21 cellular contexts compared by ENCODE assay signal in genomic region chr13:106145070-106145469, GRCh38.
DNase-seq lines count a peak whose midpoint lies in the region; ATAC-seq, FAIRE-seq and TF ChIP-seq lines count a peak whose summit lies in the region.
"Had no signal": no experiment of that assay in that cellular context is flagged by ENCODE, and none has a peak within 500 bp of the region (broad histone marks: within the 10 kb centered on the region; RNA-seq: fewer than 3 reads in every experiment).

No MANE protein-coding gene starts in this region.

- no peak for FAIRE-seq in keratinocyte (lab: Jason Lieb, UNC)
- FAIRE-seq: D721Med, HepG2 had no signal

- H3K4me2 ChIP-seq in GM23338, result no peak overlapping the region
- H3K4me2 ChIP-seq in PC-9, result peak overlapping the region; percentile 52
- H3K4me2 ChIP-seq in keratinocyte (ENCODE audit: control insufficient read depth, extremely low read depth, insufficient read depth, low read depth, low read length), result peak overlapping the region; percentile 70
- no peak overlapping the region for H3K4me2 ChIP-seq in smooth muscle cell

- CTCF ChIA-PET in PC-9 (lab: Charles Lee), result no interaction called here

- H3K36me3 Mint-ChIP-seq in GM23338 (ENCODE audit: low read depth), result peaks cover 11% of the 10 kb centered on the region; the same call in 1 of the 3 replicates
- no peaks in the 10 kb centered on the region for H3K36me3 Mint-ChIP-seq in nephron progenitor cell (ENCODE audit: low read depth)

- no peak for ATAC-seq in GM23338
- ATAC-seq in stimulated activated naive CD8-positive, alpha-beta T cell treated with anti-CD3 and anti-CD28 coated beads, Interleukin-15, Interleukin-2, amounts not matched to agents 100 U/mL and 50 U/mL, for 24 hours, result no peak
- ATAC-seq: HepG2 had no signal

- 75% methylated on average over 1 of the region's 1 CpG for WGBS in smooth muscle cell (ENCODE audit: low lambda C conversion rate)

- no peak overlapping the region for H3K9ac ChIP-seq in keratinocyte (ENCODE audit: control insufficient read depth, extremely low read depth, insufficient read depth, low read length)
- H3K9ac ChIP-seq in smooth muscle cell (ENCODE audit: low read depth), result no peak overlapping the region
- H3K9ac ChIP-seq: GM23248 had no signal

- H3K4me1 Mint-ChIP-seq in GM23338 (peaks cover 46% of the 10 kb centered on the region), nephron progenitor cell (peaks cover 32% of the 10 kb centered on the region)

- H3K27me3 Mint-ChIP-seq in GM23338 (ENCODE audit: insufficient read depth, low read depth, poor library complexity) (peaks cover 5% of the 10 kb centered on the region), nephron progenitor cell (ENCODE audit: low read depth, poor library complexity) (no peaks in the 10 kb centered on the region)
- H3K27me3 Mint-ChIP-seq: CD4-positive, alpha-beta T cell had no signal

- dilution Hi-C loops in keratinocyte (cut with MboI; ENCODE audit: extremely low pct_ligation_motif_present, low sequenced_read_pairs), result no loop called here

- no peak overlapping the region for H3K27ac ChIP-seq in GM23338 (ENCODE audit: low read depth)
- H3K27ac ChIP-seq in PC-9, result peak overlapping the region; percentile 85
- H3K27ac ChIP-seq in keratinocyte (ENCODE audit: control insufficient read depth, insufficient read depth, low read length), result peak overlapping the region; percentile 83
- peak overlapping the region; percentile 61 for H3K27ac ChIP-seq in smooth muscle cell (ENCODE audit: low read depth)
- no peak overlapping the region for H3K27ac ChIP-seq in tibial artery
- no peak overlapping the region for H3K27ac ChIP-seq in right atrium auricular region
- H3K27ac ChIP-seq: GM23248, SJSA1 had no signal

- H2AFZ ChIP-seq in GM23338, result no peak overlapping the region
- no peak overlapping the region; the same call in 1 of the 2 replicates for H2AFZ ChIP-seq in PC-9
- H2AFZ ChIP-seq in keratinocyte (ENCODE audit: control insufficient read depth, low read length), result peak overlapping the region; percentile 17
- H2AFZ ChIP-seq in smooth muscle cell (ENCODE audit: low read depth), result no peak overlapping the region
- H2AFZ ChIP-seq: GM23248 had no signal

- H3K27me3 ChIP-seq in GM23338 (ENCODE audit: insufficient read depth) (no peaks in the 10 kb centered on the region), PC-9 (ENCODE audit: insufficient read depth, low read depth) (no peaks in the 10 kb centered on the region), keratinocyte (ENCODE audit: control insufficient read depth, extremely low read depth, insufficient read depth, low read length) (no peaks in the 10 kb centered on the region), smooth muscle cell (ENCODE audit: low read depth) (no peaks in the 10 kb centered on the region), tibial artery (no peaks in the 10 kb centered on the region), right atrium auricular region (no peaks in the 10 kb centered on the region)
- H3K27me3 ChIP-seq: SJSA1 had no signal

- H3K36me3 ChIP-seq in GM23338 (ENCODE audit: insufficient read depth) (no peaks in the 10 kb centered on the region), PC-9 (ENCODE audit: low read depth) (no peaks in the 10 kb centered on the region), keratinocyte (ENCODE audit: control insufficient read depth in 2 of 2, extremely low read depth in 1 of 2, insufficient read depth in 2 of 2, low read length in 2 of 2) (no peaks in the 10 kb centered on the region), smooth muscle cell (ENCODE audit: low read depth) (no peaks in the 10 kb centered on the region), tibial artery (no peaks in the 10 kb centered on the region), right atrium auricular region (no peaks in the 10 kb centered on the region)
- H3K36me3 ChIP-seq: SJSA1 had no signal

- H3K79me2 ChIP-seq in GM23338 (replicated peaks; ENCODE audit: insufficient read depth) (no peaks in the 10 kb centered on the region), PC-9 (ENCODE audit: low read depth) (no peaks in the 10 kb centered on the region), keratinocyte (ENCODE audit: control insufficient read depth, insufficient read depth, low read length) (no peaks in the 10 kb centered on the region), smooth muscle cell (ENCODE audit: low read depth) (no peaks in the 10 kb centered on the region)

- intact Hi-C loops in PC-9 (cut with micrococcal nuclease; ENCODE audit: unreplicated experiment), result no loop called here
- intact Hi-C loops in tibial artery (cut with DNase I; ENCODE audit: low total_unique reads), result no loop called here

- no peaks in the 10 kb centered on the region for H4K20me1 ChIP-seq in GM23338 (replicated peaks; ENCODE audit: insufficient read depth)
- no peaks in the 10 kb centered on the region for H4K20me1 ChIP-seq in PC-9 (ENCODE audit: insufficient read depth)
- H4K20me1 ChIP-seq in keratinocyte (ENCODE audit: control insufficient read depth, extremely low read depth, insufficient read depth, low read length), result no peaks in the 10 kb centered on the region
- H4K20me1 ChIP-seq in smooth muscle cell (ENCODE audit: low read depth), result no peaks in the 10 kb centered on the region

- H3K9me2 ChIP-seq in GM23338 (ENCODE audit: insufficient read depth) (peaks cover 5% of the 10 kb centered on the region; the same call in 1 of the 2 replicates), PC-9 (ENCODE audit: insufficient read depth) (no peaks in the 10 kb centered on the region)

- no peaks in the 10 kb centered on the region for H3F3A ChIP-seq in GM23338 (replicated peaks; ENCODE audit: low read depth)
- H3F3A ChIP-seq in PC-9 (ENCODE audit: insufficient read depth, low read depth), result peaks cover 27% of the 10 kb centered on the region
- no peaks in the 10 kb centered on the region for H3F3A ChIP-seq in smooth muscle cell (ENCODE audit: low read depth)

- TF ChIP-seq CTCF in GM23338 (conservative IDR thresholded peaks at IDR 0.05; ENCODE audit: low read depth in 2 of 2) (no peak), PC-9 (conservative IDR thresholded peaks at IDR 0.05) (no peak), keratinocyte (optimal IDR thresholded peaks at IDR 0.05 in 1 of 3, IDR thresholded peaks at IDR 0.05 in 1 of 3, conservative IDR thresholded peaks at IDR 0.05 in 1 of 3; ENCODE audit: extremely low read depth in 1 of 3, insufficient read depth in 2 of 3, low read length in 3 of 3) (no peak), smooth muscle cell (IDR thresholded peaks at IDR 0.05; ENCODE audit: borderline replicate concordance, insufficient read depth, poor library complexity, severe bottlenecking) (no peak), tibial artery (IDR thresholded peaks at IDR 0.05) (no peak), right atrium auricular region (IDR thresholded peaks at IDR 0.05) (no peak), nephron progenitor cell (IDR thresholded peaks at IDR 0.05) (no peak)

- no TSS peak for BruUV-seq in PC-9 (replicated peaks; lab: Mats Ljungman, UMichigan)

- H3K9me1 ChIP-seq in keratinocyte (ENCODE audit: control insufficient read depth, extremely low read depth, insufficient read depth, low read length), result no peaks in the 10 kb centered on the region

- H3K4me3 ChIP-seq in GM23338, result no peak overlapping the region
- H3K4me3 ChIP-seq in PC-9, result 0 out of 2 replicates have a peak overlapping the region, but pooled peaks have one; percentile 3
- H3K4me3 ChIP-seq in keratinocyte (ENCODE audit: control insufficient read depth in 2 of 3, extremely low read depth in 1 of 3, insufficient read depth in 2 of 3, low read depth in 1 of 3, low read length in 3 of 3), result no peak overlapping the region
- no peak overlapping the region for H3K4me3 ChIP-seq in smooth muscle cell
- no peak overlapping the region for H3K4me3 ChIP-seq in tibial artery
- no peak overlapping the region for H3K4me3 ChIP-seq in right atrium auricular region
- H3K4me3 ChIP-seq: GM23248, SJSA1 had no signal

- peak overlapping the region; percentile 62 for H3K27ac Mint-ChIP-seq in GM23338
- no peak overlapping the region for H3K27ac Mint-ChIP-seq in nephron progenitor cell
- H3K27ac Mint-ChIP-seq: CD4-positive, alpha-beta T cell; HFFc6 had no signal

- H3K9me3 Mint-ChIP-seq in GM23338, result peaks cover 5% of the 10 kb centered on the region; the same call in 2 of the 3 replicates
- peaks cover 3% of the 10 kb centered on the region for H3K9me3 Mint-ChIP-seq in nephron progenitor cell
- H3K9me3 Mint-ChIP-seq: CD4-positive, alpha-beta T cell; HFFc6 had no signal

- H3K9me3 ChIP-seq in PC-9 (ENCODE audit: insufficient read depth, low read depth), result peaks cover 4% of the 10 kb centered on the region; the same call in 1 of the 2 replicates
- H3K9me3 ChIP-seq in keratinocyte (ENCODE audit: control insufficient read depth, low read depth, low read length), result no peaks in the 10 kb centered on the region
- no peaks in the 10 kb centered on the region for H3K9me3 ChIP-seq in smooth muscle cell (replicated peaks; ENCODE audit: low read depth)
- no peaks in the 10 kb centered on the region for H3K9me3 ChIP-seq in tibial artery
- no peaks in the 10 kb centered on the region for H3K9me3 ChIP-seq in right atrium auricular region
- H3K9me3 ChIP-seq: SJSA1 had no signal

- no peak for DNase-seq in GM23338 (ENCODE audit: low spot score)
- DNase-seq in PC-9, result no peak
- DNase-seq in keratinocyte (ENCODE audit: low read depth, low spot score), result no peak
- no peak for DNase-seq in smooth muscle cell (lab: John Stamatoyannopoulos, UW; ENCODE audit: unreplicated experiment)
- no peak for DNase-seq in tibial artery
- no peak for DNase-seq in stimulated activated naive CD8-positive, alpha-beta T cell treated with anti-CD3 and anti-CD28 coated beads, Interleukin-15, Interleukin-2, amounts not matched to agents 100 U/mL and 50 U/mL, for 24 hours
- DNase-seq in right atrium auricular region (ENCODE audit: low spot score), result no peak
- DNase-seq in nephron progenitor cell, result no peak
- DNase-seq: CD4-positive, alpha-beta T cell; DND-41; GDM1; GM23248; HFFc6; MM.1S; NCI-H1105; NCI-H187; NCI-H2171 treated with DMSO at 0.1 percent for 48 hours; NCI-H510A had no signal

- POLR2A ChIA-PET in PC-9 (lab: Charles Lee; ENCODE audit: unreplicated experiment), result interaction anchor here (0.5 to 0.6 kb wide), 2 partner anchors 378 to 714 kb away, joined by 8 to 10 read pairs; no protein-coding TSS in a partner anchor

- H3K4me3 Mint-ChIP-seq in GM23338 (no peak overlapping the region), nephron progenitor cell (no peak overlapping the region)
- H3K4me3 Mint-ChIP-seq: CD4-positive, alpha-beta T cell; HFFc6 had no signal

- H3K4me1 ChIP-seq in GM23338 (ENCODE audit: insufficient read depth) (peaks cover 32% of the 10 kb centered on the region), PC-9 (replicated peaks; ENCODE audit: insufficient read depth) (peaks cover 32% of the 10 kb centered on the region), keratinocyte (ENCODE audit: control insufficient read depth, extremely low read depth, insufficient read depth, low read length) (peaks cover 26% of the 10 kb centered on the region), smooth muscle cell (ENCODE audit: low read depth) (no peaks in the 10 kb centered on the region), tibial artery (no peaks in the 10 kb centered on the region), right atrium auricular region (no peaks in the 10 kb centered on the region)

TF ChIP-seq in GM23338, 12 proteins besides CTCF, POLR2A, EP300 and RAD21:
- no peak for TF ChIP-seq JUNB (IDR thresholded peaks at IDR 0.05; ENCODE audit: unreplicated experiment)
- no peak for TF ChIP-seq NANOG (IDR thresholded peaks at IDR 0.05; ENCODE audit: borderline replicate concordance)
- no peak for TF ChIP-seq STAT1 (IDR thresholded peaks at IDR 0.05; ENCODE audit: unreplicated experiment)
TF ChIP-seq in GM23338: peak in this region for 0.

Comparison
In these comparisons a context has a peak if more than half of its experiments do, and no peak if none do; other contexts are left out.
1. H3K27ac ChIP-seq: peak in PC-9 (single experiment), keratinocyte (single experiment) and smooth muscle cell (single experiment); none in GM23338 (single experiment), tibial artery (0 of 2) and right atrium auricular region (0 of 2).
2. H3K4me2 ChIP-seq: peak in PC-9 (single experiment) and keratinocyte (single experiment); none in GM23338 (single experiment) and smooth muscle cell (single experiment).